In the genomic region with DNA sequence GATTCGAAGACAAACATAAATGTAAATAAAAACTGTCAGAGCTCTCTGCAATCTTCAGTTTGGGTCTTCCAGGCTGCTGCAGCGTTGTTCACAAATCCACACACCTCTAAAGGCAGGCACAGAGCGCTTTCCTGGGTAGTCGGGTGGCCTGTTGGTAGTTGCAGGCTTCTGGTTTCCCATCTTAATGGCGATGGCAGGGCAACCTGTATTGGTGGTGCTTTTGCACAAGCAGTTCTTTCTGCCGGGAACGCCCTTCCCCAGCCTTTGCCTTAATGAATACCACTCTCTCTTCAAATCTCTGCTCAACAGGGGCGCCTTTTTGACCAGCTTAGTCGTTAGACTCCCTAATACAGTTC, we compare ENCODE assay signal across 8 cellular contexts. TPM values are rescaled to one million over a fixed set of nuclear protein-coding genes. Genes with fewer than 3 reads are reported as not detected.
DNase-seq lines count a peak whose midpoint lies in the region; ATAC-seq and TF ChIP-seq lines count a peak whose summit lies in the region.

No MANE protein-coding gene starts in this region.

- H3K36me3 ChIP-seq in urinary bladder (ENCODE audit: insufficient read depth) = no peaks in the 10 kb centered on the region

- no peaks in the 10 kb centered on the region for H3K4me1 ChIP-seq in urinary bladder (ENCODE audit: insufficient read depth)

- ATAC-seq in HG03280 (IDR thresholded peaks at IDR 0.05; ENCODE audit: unreplicated experiment) = no peak
- ATAC-seq in GM19395 (IDR thresholded peaks at IDR 0.05; ENCODE audit: unreplicated experiment) = no peak

- peak overlapping the region; percentile 74 to 83 for H3K27ac ChIP-seq in coronary artery
- peak overlapping the region; percentile 73 for H3K27ac ChIP-seq in urinary bladder (ENCODE audit: low read depth)

- DNase-seq in activated T-cell treated with anti-CD3 and anti-CD28 coated beads for 24 hours (ENCODE audit: low read depth) = peak; percentile 1
- no peak for DNase-seq in activated T-cell treated with anti-CD3 and anti-CD28 coated beads, Interleukin-2, amount 50 U/mL, for 48 hours
- peak; percentile 67 for DNase-seq in OCI-M1 (lab: John Stamatoyannopoulos, UW)
- no peak for DNase-seq in coronary artery (ENCODE audit: low spot score)
- DNase-seq in midbrain (lab: John Stamatoyannopoulos, UW) = peak; percentile 62

- peak overlapping the region; percentile 80 for H3K4me3 ChIP-seq in coronary artery
- H3K4me3 ChIP-seq in urinary bladder (ENCODE audit: low read depth, low read length) = peak overlapping the region; percentile 75

- WGBS in urinary bladder = 23% methylated on average over 9 of the region's 9 CpGs

- no peak for TF ChIP-seq CTCF in coronary artery (IDR thresholded peaks at IDR 0.05)

RNA-seq across cellular contexts. Expression of gene IFT52, which starts 0.7 kb away (rescaled TPM):
- total RNA-seq in urinary bladder = 56.6 TPM
- polyA plus RNA-seq in urinary bladder = 28.9 TPM

RNA-seq across cellular contexts. Expression of gene SGK2, which starts 31.2 kb away (rescaled TPM):
- 6.2 TPM for total RNA-seq in urinary bladder
- polyA plus RNA-seq in urinary bladder = 1.9 TPM

Comparison
In these comparisons a context has a peak if more than half of its experiments do, and no peak if none do; other contexts are left out.
1. DNase-seq: peak in activated T-cell treated with anti-CD3 and anti-CD28 coated beads for 24 hours (single experiment), OCI-M1 (single experiment) and midbrain (single experiment); none in activated T-cell treated with anti-CD3 and anti-CD28 coated beads, Interleukin-2, amount 50 U/mL, for 48 hours (0 of 2) and coronary artery (single experiment).